ENCODE assay signal across 10 cellular contexts in genomic region chr2:96342085-96342484, GRCh38. TPM values are rescaled to one million over a fixed set of nuclear protein-coding genes. Genes with fewer than 3 reads are reported as not detected.
DNase-seq lines count a peak whose midpoint lies in the region; ATAC-seq, FAIRE-seq and TF ChIP-seq lines count a peak whose summit lies in the region.
"Had no signal": no experiment of that assay in that cellular context is flagged by ENCODE, and none has a peak within 500 bp of the region (broad histone marks: within the 10 kb centered on the region; RNA-seq: fewer than 3 reads in every experiment).

No MANE protein-coding gene starts in this region.

- intact Hi-C loops in esophagus squamous epithelium (cut with DNase I): no loop called here

- H3K9me3 ChIP-seq in RWPE2 (ENCODE audit: severe bottlenecking) (no peaks in the 10 kb centered on the region), esophagus squamous epithelium (no peaks in the 10 kb centered on the region)
- H3K9me3 ChIP-seq: gastroesophageal sphincter had no signal

- H3K27ac ChIP-seq in RWPE2 (ENCODE audit: poor library complexity, severe bottlenecking): no peak overlapping the region
- peak overlapping the region in 2 of 4 donors; percentile 11 to 60 for H3K27ac ChIP-seq in esophagus squamous epithelium
- H3K27ac ChIP-seq: 22Rv1, gastroesophageal sphincter had no signal

- no peak overlapping the region for H3K4me3 ChIP-seq in RWPE2 (ENCODE audit: severe bottlenecking)
- no peak overlapping the region for H3K4me3 ChIP-seq in bronchial epithelial cell (ENCODE audit: low read depth, low read length)
- no peak overlapping the region for H3K4me3 ChIP-seq in esophagus squamous epithelium
- H3K4me3 ChIP-seq: gastroesophageal sphincter had no signal

- ATAC-seq in RWPE2 (ENCODE audit: low read depth): peak; percentile 58; the same call in 1 of the 3 replicates
- no peak for ATAC-seq in HG03342 (IDR thresholded peaks at IDR 0.05; ENCODE audit: unreplicated experiment)
- ATAC-seq: gastroesophageal sphincter had no signal

- FAIRE-seq in bronchial epithelial cell (lab: Jason Lieb, UNC): no peak

- H3K27me3 ChIP-seq in RWPE2 (ENCODE audit: insufficient read depth, poor library complexity, severe bottlenecking): no peaks in the 10 kb centered on the region
- H3K27me3 ChIP-seq in bronchial epithelial cell (ENCODE audit: control insufficient read depth, insufficient read depth, low read length): no peaks in the 10 kb centered on the region
- no peaks in the 10 kb centered on the region for H3K27me3 ChIP-seq in esophagus squamous epithelium
- H3K27me3 ChIP-seq: gastroesophageal sphincter had no signal

- H3K4me1 ChIP-seq in RWPE2 (ENCODE audit: insufficient read depth, poor library complexity, severe bottlenecking) (peaks cover 3% of the 10 kb centered on the region), esophagus squamous epithelium (no peaks in the 10 kb centered on the region)
- H3K4me1 ChIP-seq: gastroesophageal sphincter had no signal

- DNase-seq in NCI-H146 (lab: John Stamatoyannopoulos, UW): peak; percentile 18
- DNase-seq in NCI-H146 treated with DMSO at 0.1 percent for 48 hours (lab: John Stamatoyannopoulos, UW; ENCODE audit: unreplicated experiment): no peak
- no peak for DNase-seq in RWPE2 (ENCODE audit: low spot score)
- DNase-seq in bronchial epithelial cell (ENCODE audit: low read depth): peak; percentile 74
- DNase-seq in stimulated activated CD4-positive, alpha-beta T cell treated with anti-CD3 and anti-CD28 coated beads, Interleukin-2, amount 100 ng/mL, for 24 hours: peak; percentile 17 to 41
- no peak for DNase-seq in foreskin melanocyte
- DNase-seq in esophagus squamous epithelium (lab: John Stamatoyannopoulos, UW): no peak

- WGBS in esophagus squamous epithelium, 2 donors: 54 to 57% methylated on average over 4 to 5 of the region's 6 CpGs

- TF ChIP-seq POLR2A in esophagus squamous epithelium (IDR thresholded peaks at IDR 0.05): peak in 1 of 4 donors; percentile 26

- no peak for TF ChIP-seq CTCF in RWPE2 (IDR thresholded peaks at IDR 0.05; ENCODE audit: poor library complexity, severe bottlenecking)
- no peak for TF ChIP-seq CTCF in bronchial epithelial cell (IDR thresholded peaks at IDR 0.05; ENCODE audit: insufficient read depth, low read length, severe bottlenecking)
- no peak for TF ChIP-seq CTCF in esophagus squamous epithelium (IDR thresholded peaks at IDR 0.05)

- peaks cover 55% of the 10 kb centered on the region for H3K36me3 ChIP-seq in RWPE2 (ENCODE audit: low read depth)
- no peaks in the 10 kb centered on the region for H3K36me3 ChIP-seq in bronchial epithelial cell (ENCODE audit: control insufficient read depth, insufficient read depth, low read length)
- peaks cover 0 to 7% (median 0%) of the 10 kb centered on the region in 3 donors for H3K36me3 ChIP-seq in esophagus squamous epithelium
- H3K36me3 ChIP-seq: gastroesophageal sphincter had no signal

RNA-seq across cellular contexts. Expression of gene NCAPH, which starts 6.5 kb away (rescaled TPM):
- total RNA-seq in bronchial epithelial cell (0.53 and 0.77 TPM in 2 replicates), esophagus squamous epithelium (10 to 100 TPM in 2 of 4 donors, 1 to 10 TPM in 2; 4.2 to 21.5 (median 11.4) TPM)

RNA-seq across cellular contexts. Expression of gene ITPRIPL1, which starts 17.0 kb away (rescaled TPM):
- total RNA-seq in bronchial epithelial cell (1.6 and 2.6 TPM in 2 replicates), esophagus squamous epithelium (1 to 10 TPM; 1.8 to 4.1 (median 2.5) TPM)

RNA-seq across cellular contexts. Expression of gene SNRNP200, which starts 36.7 kb away (rescaled TPM):
- total RNA-seq in bronchial epithelial cell (32.6 and 35.8 TPM in 2 replicates), esophagus squamous epithelium (10 to 100 TPM; 55.3 to 90.0 (median 68.6) TPM)

Comparison
In these comparisons a context has a peak if more than half of its experiments do, and no peak if none do; other contexts are left out.
1. DNase-seq: peak in NCI-H146 (single experiment), bronchial epithelial cell (single experiment) and stimulated activated CD4-positive, alpha-beta T cell treated with anti-CD3 and anti-CD28 coated beads, Interleukin-2, amount 100 ng/mL, for 24 hours (2 of 2); none in NCI-H146 treated with DMSO at 0.1 percent for 48 hours (single experiment), RWPE2 (single experiment), foreskin melanocyte (single experiment) and esophagus squamous epithelium (single experiment).